In the genomic region with DNA sequence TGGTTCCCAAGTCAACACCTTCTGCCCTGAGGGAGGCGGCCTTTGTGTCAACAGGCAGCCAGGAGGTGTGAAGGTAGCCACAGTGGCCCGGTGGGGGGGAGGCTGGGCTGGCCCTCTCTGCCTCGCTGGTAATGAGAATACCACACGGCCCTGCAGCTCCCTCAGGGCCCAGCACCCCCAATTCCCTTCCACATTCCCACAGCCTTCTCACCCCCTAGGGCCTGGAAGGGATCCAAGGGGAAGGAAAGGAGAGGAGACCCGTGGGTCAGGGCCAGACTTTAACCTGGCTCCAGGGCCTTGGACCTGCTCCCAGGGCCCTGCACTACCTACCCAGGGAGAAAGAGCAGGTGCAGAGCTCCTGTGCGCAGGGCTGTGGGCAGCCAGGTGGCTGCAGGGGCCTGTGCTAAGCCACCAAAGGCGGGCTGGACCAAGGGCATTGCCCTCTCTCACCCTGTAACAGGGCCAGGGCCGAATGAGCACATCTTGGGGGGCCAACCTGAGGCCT, we compare ENCODE assay signal across 27 cellular contexts. TPM values are rescaled to one million over a fixed set of nuclear protein-coding genes. Genes with fewer than 3 reads are reported as not detected.
DNase-seq lines count a peak whose midpoint lies in the region; ATAC-seq, FAIRE-seq and TF ChIP-seq lines count a peak whose summit lies in the region.
"Had no signal": no experiment of that assay in that cellular context is flagged by ENCODE, and none has a peak within 500 bp of the region (broad histone marks: within the 10 kb centered on the region; RNA-seq: fewer than 3 reads in every experiment).

No MANE protein-coding gene starts in this region.

- TF ChIP-seq RAD21 in K562 (CRISPR knock-in tag; conservative IDR thresholded peaks at IDR 0.05 in 1 of 2, IDR thresholded peaks at IDR 0.05 in 1 of 2) (no peak), liver (IDR thresholded peaks at IDR 0.05) (no peak)

- ATAC-seq in activated naive CD8-positive, alpha-beta T cell treated with anti-CD3 and anti-CD28 coated beads, Interleukin-2, amount 50 U/mL, for 24 hours, result peak; percentile 25
- ATAC-seq in K562 (peak; percentile 15; the same call in 1 of the 3 replicates), GM19351 (IDR thresholded peaks at IDR 0.05; ENCODE audit: unreplicated experiment) (no peak)
- ATAC-seq in stimulated activated memory B cell treated with anti-CD40 and anti-IgM and Interleukin-4, amounts not matched to agents 10 μg/mL and 1 μg/mL and 100 μg/mL, for 72 hours, result peak; percentile 50
- ATAC-seq: activated CD4-positive, CD25-positive, alpha-beta regulatory T cell treated with anti-CD3 and anti-CD28 coated beads, Interleukin-2, amount 50 U/mL, for 24 hours had no signal

- H3K9me3 ChIP-seq in K562 (replicated peaks; ENCODE audit: control insufficient read depth, insufficient read depth, low read depth, low read length) (no peaks in the 10 kb centered on the region), liver (ENCODE audit: control insufficient read depth in 4 of 4, low read length in 3 of 4) (no peaks in the 10 kb centered on the region)
- H3K9me3 ChIP-seq: Peyer's patch, SK-N-SH had no signal

- no peaks in the 10 kb centered on the region for H3K4me1 Mint-ChIP-seq in activated naive CD8-positive, alpha-beta T cell treated with anti-CD3 and anti-CD28 coated beads, Interleukin-2, amount 50 U/mL, for 24 hours
- H3K4me1 Mint-ChIP-seq in activated naive CD8-positive, alpha-beta T cell treated with anti-CD3 and anti-CD28 coated beads for 36 hours, result no peaks in the 10 kb centered on the region
- H3K4me1 Mint-ChIP-seq in stimulated activated memory B cell treated with anti-CD40 and anti-IgM and Interleukin-4, amounts not matched to agents 10 μg/mL and 1 μg/mL and 100 μg/mL, for 72 hours, result no peaks in the 10 kb centered on the region
- H3K4me1 Mint-ChIP-seq: activated naive CD8-positive, alpha-beta T cell treated with anti-CD3 and anti-CD28 coated beads, Interleukin-2, amount 10 ng/mL, durations not matched to agents 7 days and 5 days; mesothelial cell of epicardium; neural progenitor cell had no signal

- no peaks in the 10 kb centered on the region for H3K9me3 Mint-ChIP-seq in activated naive CD8-positive, alpha-beta T cell treated with anti-CD3 and anti-CD28 coated beads, Interleukin-2, amount 50 U/mL, for 24 hours
- H3K9me3 Mint-ChIP-seq in activated naive CD8-positive, alpha-beta T cell treated with anti-CD3 and anti-CD28 coated beads for 36 hours, result no peaks in the 10 kb centered on the region
- no peaks in the 10 kb centered on the region for H3K9me3 Mint-ChIP-seq in stimulated activated memory B cell treated with anti-CD40 and anti-IgM and Interleukin-4, amounts not matched to agents 10 μg/mL and 1 μg/mL and 100 μg/mL, for 72 hours
- H3K9me3 Mint-ChIP-seq: activated naive CD8-positive, alpha-beta T cell treated with anti-CD3 and anti-CD28 coated beads, Interleukin-2, amount 10 ng/mL, durations not matched to agents 7 days and 5 days; activated T-cell treated with anti-CD3 and anti-CD28 coated beads, Interleukin-2, amount 50 U/mL, for 72 hours; neural progenitor cell; stimulated activated naive CD8-positive, alpha-beta T cell treated with anti-CD3 and anti-CD28 coated beads, Interleukin-15, Interleukin-2, amounts not matched to agents 100 ng/mL and 50 ng/mL, for 24 hours had no signal

- CTCF ChIA-PET in K562 (lab: Yijun Ruan, JAX; ENCODE audit: low intra/inter-chr PET ratio), result no interaction called here

- WGBS in K562 (ENCODE audit: insufficient coverage, low coverage, missing lambda C conversion rate), result 69% methylated on average over 5 of the region's 8 CpGs
- 55% methylated on average over 8 of the region's 8 CpGs for WGBS in liver

- no peak overlapping the region for H2AFZ ChIP-seq in K562 (ENCODE audit: low read depth, low read length)
- H2AFZ ChIP-seq: neural progenitor cell had no signal

- H3K4me3 ChIP-seq in K562 (no peak overlapping the region), liver (ENCODE audit: low read depth in 1 of 3, low read length in 3 of 3) (no peak overlapping the region)
- H3K4me3 ChIP-seq: neural progenitor cell, Peyer's patch had no signal

- TF ChIP-seq EP300 in K562 (IDR thresholded peaks at IDR 0.05; ENCODE audit: low read length), result no peak

- no peaks in the 10 kb centered on the region for H3K9me1 ChIP-seq in K562 (ENCODE audit: control insufficient read depth, insufficient read depth, low read length)

- no peak overlapping the region for H3K27ac ChIP-seq in K562 (ENCODE audit: extremely low read depth, low read depth, low read length)
- no peak overlapping the region for H3K27ac ChIP-seq in liver (ENCODE audit: low read depth in 1 of 2, low read length in 2 of 2)
- H3K27ac ChIP-seq: brain microvascular endothelial cell, neural progenitor cell, Peyer's patch had no signal

- no peaks in the 10 kb centered on the region for H3K36me3 Mint-ChIP-seq in activated naive CD8-positive, alpha-beta T cell treated with anti-CD3 and anti-CD28 coated beads, Interleukin-2, amount 50 U/mL, for 24 hours (ENCODE audit: low read depth)
- H3K36me3 Mint-ChIP-seq in activated naive CD8-positive, alpha-beta T cell treated with anti-CD3 and anti-CD28 coated beads for 36 hours, result no peaks in the 10 kb centered on the region
- no peaks in the 10 kb centered on the region for H3K36me3 Mint-ChIP-seq in stimulated activated memory B cell treated with anti-CD40 and anti-IgM and Interleukin-4, amounts not matched to agents 10 μg/mL and 1 μg/mL and 100 μg/mL, for 72 hours
- H3K36me3 Mint-ChIP-seq: activated naive CD8-positive, alpha-beta T cell treated with anti-CD3 and anti-CD28 coated beads, Interleukin-2, amount 10 ng/mL, durations not matched to agents 7 days and 5 days; mesothelial cell of epicardium; neural progenitor cell had no signal

- BruUV-seq in K562 (replicated peaks; lab: Mats Ljungman, UMichigan), result no TSS peak

- in situ Hi-C loops in K562 (cut with MboI), result no loop called here

- no peaks in the 10 kb centered on the region for H3K79me2 ChIP-seq in K562 (ENCODE audit: control insufficient read depth, insufficient read depth, low read length)

- intact Hi-C loops in K562 (cut with micrococcal nuclease), result no loop called here

- H3K9ac ChIP-seq in K562 (ENCODE audit: insufficient read depth in 1 of 2, low read depth in 2 of 2, low read length in 2 of 2) (peak overlapping the region in 1 of 2 experiments; percentile 73; a peak in 2 of 4 replicates), liver (ENCODE audit: low read depth in 1 of 2, low read length in 2 of 2) (no peak overlapping the region)
- H3K9ac ChIP-seq: neural progenitor cell, SK-N-SH had no signal

- no peaks in the 10 kb centered on the region for H3K27me3 Mint-ChIP-seq in activated naive CD8-positive, alpha-beta T cell treated with anti-CD3 and anti-CD28 coated beads, Interleukin-2, amount 50 U/mL, for 24 hours
- no peaks in the 10 kb centered on the region for H3K27me3 Mint-ChIP-seq in activated naive CD8-positive, alpha-beta T cell treated with anti-CD3 and anti-CD28 coated beads for 36 hours
- no peaks in the 10 kb centered on the region for H3K27me3 Mint-ChIP-seq in stimulated activated memory B cell treated with anti-CD40 and anti-IgM and Interleukin-4, amounts not matched to agents 10 μg/mL and 1 μg/mL and 100 μg/mL, for 72 hours
- H3K27me3 Mint-ChIP-seq: stimulated activated naive CD8-positive, alpha-beta T cell treated with anti-CD3 and anti-CD28 coated beads, Interleukin-15, Interleukin-2, amounts not matched to agents 100 ng/mL and 50 ng/mL, for 24 hours had no signal

- H3K4me2 ChIP-seq in K562 (ENCODE audit: insufficient read depth, low read length), result no peak overlapping the region
- H3K4me2 ChIP-seq: neural progenitor cell, SK-N-SH had no signal

- no peak overlapping the region for H3K27ac Mint-ChIP-seq in activated naive CD8-positive, alpha-beta T cell treated with anti-CD3 and anti-CD28 coated beads, Interleukin-2, amount 50 U/mL, for 24 hours
- no peak overlapping the region for H3K27ac Mint-ChIP-seq in activated naive CD8-positive, alpha-beta T cell treated with anti-CD3 and anti-CD28 coated beads for 36 hours
- H3K27ac Mint-ChIP-seq in stimulated activated memory B cell treated with anti-CD40 and anti-IgM and Interleukin-4, amounts not matched to agents 10 μg/mL and 1 μg/mL and 100 μg/mL, for 72 hours, result no peak overlapping the region
- H3K27ac Mint-ChIP-seq: activated naive CD8-positive, alpha-beta T cell treated with anti-CD3 and anti-CD28 coated beads, Interleukin-2, amount 10 ng/mL, durations not matched to agents 7 days and 5 days; activated T-cell treated with anti-CD3 and anti-CD28 coated beads, Interleukin-2, amount 50 U/mL, for 72 hours; mesothelial cell of epicardium; neural progenitor cell; stimulated activated naive CD8-positive, alpha-beta T cell treated with anti-CD3 and anti-CD28 coated beads, Interleukin-15, Interleukin-2, amounts not matched to agents 100 ng/mL and 50 ng/mL, for 24 hours had no signal

- no peak overlapping the region for H3K4me3 Mint-ChIP-seq in activated naive CD8-positive, alpha-beta T cell treated with anti-CD3 and anti-CD28 coated beads, Interleukin-2, amount 50 U/mL, for 24 hours
- no peak overlapping the region for H3K4me3 Mint-ChIP-seq in activated naive CD8-positive, alpha-beta T cell treated with anti-CD3 and anti-CD28 coated beads for 36 hours
- H3K4me3 Mint-ChIP-seq in stimulated activated memory B cell treated with anti-CD40 and anti-IgM and Interleukin-4, amounts not matched to agents 10 μg/mL and 1 μg/mL and 100 μg/mL, for 72 hours, result no peak overlapping the region
- H3K4me3 Mint-ChIP-seq: activated naive CD8-positive, alpha-beta T cell treated with anti-CD3 and anti-CD28 coated beads, Interleukin-2, amount 10 ng/mL, durations not matched to agents 7 days and 5 days; activated T-cell treated with anti-CD3 and anti-CD28 coated beads, Interleukin-2, amount 50 U/mL, for 72 hours; mesothelial cell of epicardium; neural progenitor cell; stimulated activated naive CD8-positive, alpha-beta T cell treated with anti-CD3 and anti-CD28 coated beads, Interleukin-15, Interleukin-2, amounts not matched to agents 100 ng/mL and 50 ng/mL, for 24 hours had no signal

- no peak for DNase-seq in activated naive CD8-positive, alpha-beta T cell treated with anti-CD3 and anti-CD28 coated beads, Interleukin-2, amount 50 U/mL, for 24 hours
- DNase-seq in activated naive CD8-positive, alpha-beta T cell treated with anti-CD3 and anti-CD28 coated beads for 36 hours, result no peak
- no peak for DNase-seq in K562 (ENCODE audit: extremely low read depth in 1 of 4, low spot score in 3 of 4)
- DNase-seq in OCI-M1 (lab: John Stamatoyannopoulos, UW), result no peak
- no peak for DNase-seq in putamen (ENCODE audit: low spot score)
- DNase-seq: activated naive CD8-positive, alpha-beta T cell treated with anti-CD3 and anti-CD28 coated beads, Interleukin-2, amount 10 ng/mL, durations not matched to agents 7 days and 5 days; activated T-cell treated with anti-CD3 and anti-CD28 coated beads, Interleukin-2, amount 50 U/mL, for 72 hours; brain microvascular endothelial cell; cortex of kidney; NCI-H1436; NCI-H2171; NCI-H748 treated with DMSO at 0.1 percent for 48 hours; SK-N-SH; T-helper 9 cell had no signal

- FAIRE-seq in K562 (lab: Jason Lieb, UNC), result no peak
- FAIRE-seq: A204.1, D721Med, islet of Langerhans had no signal

- TF ChIP-seq CTCF in K562 (IDR thresholded peaks at IDR 0.05 in 2 of 3, conservative IDR thresholded peaks at IDR 0.05 in 1 of 3; ENCODE audit: insufficient read depth in 2 of 3, low read depth in 1 of 3, low read length in 3 of 3), result no peak
- TF ChIP-seq CTCF in liver (IDR thresholded peaks at IDR 0.05; ENCODE audit: low read depth, low read length, missing input control), result no peak

- POLR2A ChIA-PET in K562 (lab: Yijun Ruan, JAX), result interaction anchor here (0.6 to 1.2 kb wide), 3 partner anchors 135 to 1007 kb away, joined by 3 to 4 read pairs (median 4); no protein-coding TSS in a partner anchor

- H3K36me3 ChIP-seq in K562 (ENCODE audit: control insufficient read depth, insufficient read depth, low read length) (no peaks in the 10 kb centered on the region), liver (ENCODE audit: control insufficient read depth in 4 of 4, insufficient read depth in 3 of 4, low read depth in 1 of 4, low read length in 3 of 4) (no peaks in the 10 kb centered on the region)
- H3K36me3 ChIP-seq: brain microvascular endothelial cell, neural progenitor cell, Peyer's patch had no signal

- H3K4me1 ChIP-seq in K562 (replicated peaks in 1 of 2; ENCODE audit: control insufficient read depth in 2 of 2, insufficient read depth in 2 of 2, low read length in 2 of 2) (peaks cover 10 to 23% of the 10 kb centered on the region in 2 experiments; a peak in 4 of 5 replicates), liver (ENCODE audit: control insufficient read depth in 4 of 4, insufficient read depth in 4 of 4, low read length in 3 of 4) (peaks cover 10 to 22% (median 14%) of the 10 kb centered on the region in 4 donors)
- H3K4me1 ChIP-seq: neural progenitor cell had no signal

- H3K27me3 ChIP-seq in K562 (ENCODE audit: control insufficient read depth in 2 of 2, insufficient read depth in 2 of 2, low read length in 2 of 2) (no peaks in the 10 kb centered on the region), liver (ENCODE audit: control insufficient read depth in 4 of 4, insufficient read depth in 4 of 4, low read length in 3 of 4) (no peaks in the 10 kb centered on the region)
- H3K27me3 ChIP-seq: brain microvascular endothelial cell, neural progenitor cell, Peyer's patch had no signal

- no peak for TF ChIP-seq POLR2A in K562 (conservative IDR thresholded peaks at IDR 0.05)

- H4K20me1 ChIP-seq in K562 (replicated peaks; ENCODE audit: control insufficient read depth, insufficient read depth, low read length), result no peaks in the 10 kb centered on the region; the same call in 1 of the 2 replicates

RNA-seq across cellular contexts. Expression of a gene that starts 8.7 kb away (rescaled TPM):
- total RNA-seq in activated naive CD8-positive, alpha-beta T cell treated with anti-CD3 and anti-CD28 coated beads for 36 hours, result not detected
- not detected in 2 replicates for total RNA-seq in K562 (2011; cell fraction: chromatin; rRNA removed; ENCODE audit: low replicate concordance)
- total RNA-seq in K562 (2011; cell fraction: nucleolus; rRNA removed), result not detected in 2 replicates
- total RNA-seq in K562 (2011; cell fraction: nucleoplasm; rRNA removed), result not detected in 2 replicates
- total RNA-seq in K562 (2014; rRNA removed), result 0.82 and 1.1 TPM in 2 replicates
- total RNA-seq in K562 (2014; rRNA removed; fragmentation: Illumina TruSeq; extraction: Trizol), result 0.41 and 0.51 TPM in 2 replicates
- 0.29 and 0.45 TPM in 2 replicates for total RNA-seq in K562 (2015; rRNA removed; fragmentation: Illumina TruSeq; extraction: Trizol)
- 0.47 and 0.66 TPM in 2 replicates for total RNA-seq in K562 (2021)
- 0.08 and 0.14 TPM in 2 replicates for polyA plus RNA-seq in K562 (2011; rRNA removed)
- polyA plus RNA-seq in K562 (2011; cell fraction: cytosol; rRNA removed), result 0.18 and 0.22 TPM in 2 replicates
- polyA plus RNA-seq in K562 (2011; cell fraction: nucleus; rRNA removed), result 0.10 and 0.56 TPM in 2 replicates
- 0.39 and 0.48 TPM in 2 replicates for polyA plus RNA-seq in K562 (2012)
- 0.55 and 0.70 TPM in 2 replicates for polyA plus RNA-seq in K562 (2014; fragmentation: Illumina TruSeq; extraction: Trizol)
- under 1 TPM; 0.11 to 0.13 TPM for polyA plus RNA-seq in K562 (2014; fragmentation: Nextera tagmentation; extraction: Ambion mirVana)
- polyA plus RNA-seq in K562 (2014; rRNA removed), result 0.37 and 0.47 TPM in 2 replicates
- polyA minus RNA-seq in K562 (2011; rRNA and poly(A)+ RNA removed), result not detected in 2 replicates
- not detected in 2 replicates for polyA minus RNA-seq in K562 (2011; cell fraction: cytosol; rRNA and poly(A)+ RNA removed)
- not detected in 2 replicates for polyA minus RNA-seq in K562 (2011; cell fraction: nucleus; rRNA and poly(A)+ RNA removed)
- not detected for total RNA-seq in liver
- polyA plus RNA-seq in liver, result under 1 TPM in 1 of 2 donors, not detected in 1; 0.03 TPM
- total RNA-seq: activated CD8-positive, alpha-beta memory T cell treated with anti-CD3 and anti-CD28 coated beads for 36 hours; activated naive CD8-positive, alpha-beta T cell treated with anti-CD3 and anti-CD28 coated beads, Interleukin-2, amount 10 ng/mL, durations not matched to agents 7 days and 5 days; activated T-cell treated with anti-CD3 and anti-CD28 coated beads, Interleukin-2, amount 50 U/mL, for 72 hours; Peyer's patch; urinary bladder had no signal

RNA-seq across cellular contexts. Expression of a gene that starts 16.4 kb away (rescaled TPM):
- total RNA-seq in activated naive CD8-positive, alpha-beta T cell treated with anti-CD3 and anti-CD28 coated beads for 36 hours, result 1 to 10 TPM; 4.2 to 4.5 TPM
- 0.44 and 0.67 TPM in 2 replicates for total RNA-seq in K562 (2011; cell fraction: chromatin; rRNA removed; ENCODE audit: low replicate concordance)
- 1.0 and 1.2 TPM in 2 replicates for total RNA-seq in K562 (2011; cell fraction: nucleolus; rRNA removed)
- 0.44 and 0.46 TPM in 2 replicates for total RNA-seq in K562 (2011; cell fraction: nucleoplasm; rRNA removed)
- total RNA-seq in K562 (2014; rRNA removed), result 0.36 and 1.0 TPM in 2 replicates
- total RNA-seq in K562 (2014; rRNA removed; fragmentation: Illumina TruSeq; extraction: Trizol), result not detected in 2 replicates
- 0.14 and 0.49 TPM in 2 replicates for total RNA-seq in K562 (2015; rRNA removed; fragmentation: Illumina TruSeq; extraction: Trizol)
- 1.1 and 1.6 TPM in 2 replicates for total RNA-seq in K562 (2021)
- 0.14 and 0.29 TPM in 2 replicates for polyA plus RNA-seq in K562 (2011; rRNA removed)
- 0.12 and 0.75 TPM in 2 replicates for polyA plus RNA-seq in K562 (2011; cell fraction: cytosol; rRNA removed)
- polyA plus RNA-seq in K562 (2011; cell fraction: nucleus; rRNA removed), result 0.11 and 0.44 TPM in 2 replicates
- 0.68 and 1.4 TPM in 2 replicates for polyA plus RNA-seq in K562 (2012)
- not detected in 2 replicates for polyA plus RNA-seq in K562 (2014; fragmentation: Illumina TruSeq; extraction: Trizol)
- not detected for polyA plus RNA-seq in K562 (2014; fragmentation: Nextera tagmentation; extraction: Ambion mirVana)
- 0.52 and 0.78 TPM in 2 replicates for polyA plus RNA-seq in K562 (2014; rRNA removed)
- polyA minus RNA-seq in K562 (2011; rRNA and poly(A)+ RNA removed), result 0.07 and 0.15 TPM in 2 replicates
- 2.5 TPM in 1 of 2 replicates, not detected in the other for polyA minus RNA-seq in K562 (2011; cell fraction: cytosol; rRNA and poly(A)+ RNA removed)
- 0.33 and 0.54 TPM in 2 replicates for polyA minus RNA-seq in K562 (2011; cell fraction: nucleus; rRNA and poly(A)+ RNA removed)
- total RNA-seq in liver, result under 1 TPM; 0.14 to 0.50 TPM
- polyA plus RNA-seq in liver, result 1 to 10 TPM; 1.2 to 1.8 TPM
- total RNA-seq: mesothelial cell of epicardium, urinary bladder had no signal

RNA-seq across cellular contexts. Expression of a gene that starts 47.2 kb away (rescaled TPM):
- under 1 TPM in 1 of 2 experiments, not detected in 1; 0.27 TPM for total RNA-seq in activated naive CD8-positive, alpha-beta T cell treated with anti-CD3 and anti-CD28 coated beads for 36 hours
- 2.9 and 3.1 TPM in 2 replicates for total RNA-seq in K562 (2011; cell fraction: chromatin; rRNA removed; ENCODE audit: low replicate concordance)
- total RNA-seq in K562 (2011; cell fraction: nucleolus; rRNA removed), result 1.2 and 1.8 TPM in 2 replicates
- total RNA-seq in K562 (2011; cell fraction: nucleoplasm; rRNA removed), result 1.5 and 2.5 TPM in 2 replicates
- total RNA-seq in K562 (2014; rRNA removed) (1.0 and 1.8 TPM in 2 replicates), K562 (2014; rRNA removed; fragmentation: Illumina TruSeq; extraction: Trizol) (1.1 and 1.3 TPM in 2 replicates), K562 (2015; rRNA removed; fragmentation: Illumina TruSeq; extraction: Trizol) (2.5 and 2.6 TPM in 2 replicates), K562 (2021) (4.8 and 5.7 TPM in 2 replicates), liver (100 to 1,000 TPM in 1 of 2 donors, 10 to 100 TPM in 1; 88.8 to 182 TPM)
- polyA plus RNA-seq in K562 (2011; rRNA removed) (0.43 and 2.0 TPM in 2 replicates), K562 (2014; fragmentation: Illumina TruSeq; extraction: Trizol) (4.0 and 4.2 TPM in 2 replicates), K562 (2014; fragmentation: Nextera tagmentation; extraction: Ambion mirVana) (under 1 TPM; 0.23 to 0.27 TPM), K562 (2014; rRNA removed) (4.7 and 8.9 TPM in 2 replicates), liver (100 to 1,000 TPM; 150 to 227 TPM)
- polyA plus RNA-seq in K562 (2011; cell fraction: cytosol; rRNA removed), result 0.63 and 1.5 TPM in 2 replicates
- polyA plus RNA-seq in K562 (2011; cell fraction: nucleus; rRNA removed), result 3.6 and 6.0 TPM in 2 replicates
- polyA plus RNA-seq in K562 (2012), result 6.6 and 17.5 TPM in 2 replicates
- 0.30 and 0.67 TPM in 2 replicates for polyA minus RNA-seq in K562 (2011; rRNA and poly(A)+ RNA removed)
- polyA minus RNA-seq in K562 (2011; cell fraction: cytosol; rRNA and poly(A)+ RNA removed), result 0.95 and 3.6 TPM in 2 replicates
- polyA minus RNA-seq in K562 (2011; cell fraction: nucleus; rRNA and poly(A)+ RNA removed), result 0.67 and 0.78 TPM in 2 replicates
- total RNA-seq: activated CD8-positive, alpha-beta memory T cell treated with anti-CD3 and anti-CD28 coated beads for 36 hours had no signal

Comparison
In these comparisons a context has a peak if more than half of its experiments do, and no peak if none do; other contexts are left out.
1. RNA of a gene that starts 47.2 kb away (total RNA-seq): 88.8 to 182 TPM in liver; 1.0 to 5.7 TPM in K562 and 0.27 TPM in activated naive CD8-positive, alpha-beta T cell treated with anti-CD3 and anti-CD28 coated beads for 36 hours; every median in the first group is over 10 times any median in the second.